Comparison of ENCODE assay signal across 1 cellular context in the genomic region with DNA sequence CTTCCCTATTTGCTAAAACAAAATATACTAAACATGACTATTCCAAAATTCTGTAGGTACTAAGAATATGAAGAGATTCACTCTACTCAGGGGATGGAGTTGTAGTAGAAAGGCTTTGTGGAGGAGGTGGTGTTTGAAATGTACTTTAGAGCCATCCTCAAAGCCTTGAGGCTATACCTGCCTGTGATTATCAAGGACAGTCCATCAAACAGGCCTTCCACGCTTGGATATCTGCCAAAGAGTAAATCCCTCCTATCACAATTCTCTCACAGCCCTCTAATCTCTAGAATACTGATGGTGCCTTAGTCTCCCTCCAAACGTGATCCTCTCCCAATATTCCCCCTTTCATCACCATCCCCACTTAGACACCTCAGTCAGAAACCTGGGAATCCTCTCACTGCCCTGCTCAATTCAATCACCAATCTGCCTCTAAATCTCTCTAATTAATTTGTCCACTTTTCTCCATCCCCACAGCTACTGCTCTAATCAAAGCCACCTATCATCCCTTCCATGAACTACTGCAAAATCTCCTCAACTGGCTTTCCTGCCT.
TF ChIP-seq lines count a peak whose summit lies in the region.

No MANE protein-coding gene starts in this region.

TF ChIP-seq in GM23338, 12 proteins besides CTCF, POLR2A, EP300 and RAD21 (continued from another document):
- no peak for TF ChIP-seq EZH2 (IDR thresholded peaks at IDR 0.05; ENCODE audit: low read depth, unreplicated experiment)
- TF ChIP-seq POLR2AphosphoS5 (IDR thresholded peaks at IDR 0.05; ENCODE audit: low read depth), result no peak
- no peak for TF ChIP-seq STAT1 (IDR thresholded peaks at IDR 0.05; ENCODE audit: unreplicated experiment)
